In the genomic region with DNA sequence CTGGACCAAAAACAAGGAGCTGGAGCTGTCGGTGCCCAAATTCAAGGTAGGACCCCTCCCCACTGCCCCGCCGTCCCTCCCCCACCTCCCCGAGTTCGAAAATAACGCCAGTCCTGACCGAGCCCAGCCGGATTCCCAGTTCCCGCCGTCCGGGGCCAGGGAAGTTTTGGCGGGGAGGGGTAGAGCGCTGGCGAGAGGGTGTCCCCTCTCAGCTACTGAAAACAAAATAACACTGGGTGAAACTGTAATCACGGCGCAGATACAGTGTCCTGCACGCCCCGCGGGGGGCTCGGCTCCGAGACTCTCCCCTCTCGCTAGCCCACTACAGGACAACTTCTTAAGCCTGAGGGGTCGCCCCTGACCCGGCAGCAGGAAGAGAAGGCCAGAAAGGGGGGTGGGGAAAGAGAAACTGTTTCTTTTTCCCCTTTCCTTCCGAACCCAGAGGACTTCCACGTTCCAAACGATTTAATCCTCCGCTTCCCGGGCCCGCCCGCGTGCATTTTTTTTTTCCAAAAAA, we compare ENCODE assay signal across 9 cellular contexts. TPM values are rescaled to one million over a fixed set of nuclear protein-coding genes. Genes with fewer than 3 reads are reported as not detected.
A peak's percentile ranks its signal among the peaks of the same experiment; 100 is the strongest.
DNase-seq lines count a peak whose midpoint lies in the region; ATAC-seq and TF ChIP-seq lines count a peak whose summit lies in the region.
"Had no signal": no experiment of that assay in that cellular context is flagged by ENCODE, and none has a peak within 500 bp of the region (broad histone marks: within the 10 kb centered on the region; RNA-seq: fewer than 3 reads in every experiment).

No MANE protein-coding gene starts in this region.

- 2% methylated on average over 28 of the region's 32 CpGs for WGBS in HUES64

- H3K4me3 ChIP-seq in BE2C (ENCODE audit: low read depth, low read length) (peak overlapping the region; percentile 89), HUES64 (ENCODE audit: low read length) (peak overlapping the region; percentile 78), adipocyte (ENCODE audit: low read length) (peak overlapping the region; percentile 88), iPS-20b (ENCODE audit: low read length) (peak overlapping the region; percentile 74)

- no peak for ATAC-seq in stimulated activated naive B cell treated with anti-CD40 and anti-IgM and Interleukin-4, amounts not matched to agents 10 μg/mL and 1 μg/mL and 100 μg/mL, for 72 hours (replicated peaks)
- ATAC-seq: left colon had no signal

- peak overlapping the region; percentile 98 for H3K27ac Mint-ChIP-seq in stimulated activated naive B cell treated with anti-CD40 and anti-IgM and Interleukin-4, amounts not matched to agents 10 μg/mL and 1 μg/mL and 100 μg/mL, for 72 hours

- no peaks in the 10 kb centered on the region for H3K27me3 ChIP-seq in BE2C
- no peaks in the 10 kb centered on the region for H3K27me3 ChIP-seq in HUES64 (ENCODE audit: insufficient read depth, low read length)
- no peaks in the 10 kb centered on the region for H3K27me3 ChIP-seq in adipocyte (replicated peaks; ENCODE audit: control insufficient read depth, insufficient read depth, low read length)
- no peaks in the 10 kb centered on the region for H3K27me3 ChIP-seq in iPS-20b (ENCODE audit: insufficient read depth, low read length)

- H3K27ac ChIP-seq in HUES64 (ENCODE audit: low read depth, low read length): no peak overlapping the region; the same call in 1 of the 2 replicates
- no peak overlapping the region for H3K27ac ChIP-seq in iPS-20b (ENCODE audit: low read length)

- H3K4me1 ChIP-seq in BE2C (peaks cover 4% of the 10 kb centered on the region; the same call in 1 of the 2 replicates), HUES64 (ENCODE audit: insufficient read depth, low read length) (peaks cover 17% of the 10 kb centered on the region), adipocyte (ENCODE audit: control insufficient read depth, insufficient read depth, low read length) (peaks cover 19% of the 10 kb centered on the region), iPS-20b (ENCODE audit: insufficient read depth, low read length) (peaks cover 9% of the 10 kb centered on the region; the same call in 1 of the 2 replicates)

- H3K9ac ChIP-seq in HUES64 (ENCODE audit: low read depth, low read length): peak overlapping the region; percentile 57
- peak overlapping the region; percentile 100 for H3K9ac ChIP-seq in adipocyte (ENCODE audit: low read length)
- H3K9ac ChIP-seq in iPS-20b (ENCODE audit: low read depth, low read length): peak overlapping the region; percentile 71; the same call in 1 of the 2 replicates

- H3K9me3 Mint-ChIP-seq in stimulated activated naive B cell treated with anti-CD40 and anti-IgM and Interleukin-4, amounts not matched to agents 10 μg/mL and 1 μg/mL and 100 μg/mL, for 72 hours: no peaks in the 10 kb centered on the region

- DNase-seq in BE2C (no peak), adipocyte (ENCODE audit: low read depth) (peak; percentile 55), D341Med (ENCODE audit: low spot score) (no peak), hepatic stellate cell (ENCODE audit: low spot score) (no peak), Ammon's horn (ENCODE audit: low spot score) (no peak)
- no peak for DNase-seq in stimulated activated naive B cell treated with anti-CD40 and anti-IgM and Interleukin-4, amounts not matched to agents 10 μg/mL and 1 μg/mL and 100 μg/mL, for 72 hours

- H3K4me1 Mint-ChIP-seq in stimulated activated naive B cell treated with anti-CD40 and anti-IgM and Interleukin-4, amounts not matched to agents 10 μg/mL and 1 μg/mL and 100 μg/mL, for 72 hours: peaks cover 26 to 61% of the 10 kb centered on the region in 2 donors

- H3K9me3 ChIP-seq in BE2C: no peaks in the 10 kb centered on the region
- H3K9me3 ChIP-seq in HUES64 (ENCODE audit: insufficient read depth, low read depth, low read length): no peaks in the 10 kb centered on the region
- H3K9me3 ChIP-seq in adipocyte (ENCODE audit: control insufficient read depth, low read length): no peaks in the 10 kb centered on the region
- H3K9me3 ChIP-seq in iPS-20b (ENCODE audit: insufficient read depth, low read depth, low read length): no peaks in the 10 kb centered on the region

- H3K27me3 Mint-ChIP-seq in stimulated activated naive B cell treated with anti-CD40 and anti-IgM and Interleukin-4, amounts not matched to agents 10 μg/mL and 1 μg/mL and 100 μg/mL, for 72 hours: no peaks in the 10 kb centered on the region

- H3K36me3 ChIP-seq in BE2C (peaks cover 38% of the 10 kb centered on the region), HUES64 (ENCODE audit: insufficient read depth, low read length) (peaks cover 26% of the 10 kb centered on the region), adipocyte (ENCODE audit: control insufficient read depth, insufficient read depth, low read length, severe bottlenecking) (peaks cover 24% of the 10 kb centered on the region), iPS-20b (ENCODE audit: insufficient read depth, low read depth, low read length) (peaks cover 24% of the 10 kb centered on the region)

- peak overlapping the region; percentile 97 to 99 for H3K4me3 Mint-ChIP-seq in stimulated activated naive B cell treated with anti-CD40 and anti-IgM and Interleukin-4, amounts not matched to agents 10 μg/mL and 1 μg/mL and 100 μg/mL, for 72 hours

- no peak for TF ChIP-seq CTCF in BE2C (IDR thresholded peaks at IDR 0.05; ENCODE audit: low read depth, low read length)

- peaks cover 37 to 48% of the 10 kb centered on the region in 2 donors for H3K36me3 Mint-ChIP-seq in stimulated activated naive B cell treated with anti-CD40 and anti-IgM and Interleukin-4, amounts not matched to agents 10 μg/mL and 1 μg/mL and 100 μg/mL, for 72 hours

RNA-seq across cellular contexts. Expression of gene SETD1B, which starts 1.4 kb away (rescaled TPM):
- 31.1 TPM for polyA plus RNA-seq in BE2C (2012; ENCODE audit: insufficient read depth, insufficient read length, low read depth)
- 8.4 TPM for polyA plus RNA-seq in HUES64 (2013, experiment 1 of 2)
- 8.3 TPM for polyA plus RNA-seq in HUES64 (2013, experiment 2 of 2)

RNA-seq across cellular contexts. Expression of gene RHOF, which starts 11.7 kb away (rescaled TPM):
- 7.0 TPM for polyA plus RNA-seq in BE2C (2012; ENCODE audit: insufficient read depth, insufficient read length, low read depth)
- polyA plus RNA-seq in HUES64 (2013, experiment 1 of 2): 15.1 TPM
- 15.5 TPM for polyA plus RNA-seq in HUES64 (2013, experiment 2 of 2)

RNA-seq across cellular contexts. Expression of gene HPD, which starts 53.4 kb away (rescaled TPM):
- not detected for polyA plus RNA-seq in BE2C (2012; ENCODE audit: insufficient read depth, insufficient read length, low read depth)
- 0.15 TPM for polyA plus RNA-seq in HUES64 (2013, experiment 1 of 2)
- 0.32 TPM for polyA plus RNA-seq in HUES64 (2013, experiment 2 of 2)
